Comparison of ENCODE assay signal across 26 cellular contexts in the genomic region with DNA sequence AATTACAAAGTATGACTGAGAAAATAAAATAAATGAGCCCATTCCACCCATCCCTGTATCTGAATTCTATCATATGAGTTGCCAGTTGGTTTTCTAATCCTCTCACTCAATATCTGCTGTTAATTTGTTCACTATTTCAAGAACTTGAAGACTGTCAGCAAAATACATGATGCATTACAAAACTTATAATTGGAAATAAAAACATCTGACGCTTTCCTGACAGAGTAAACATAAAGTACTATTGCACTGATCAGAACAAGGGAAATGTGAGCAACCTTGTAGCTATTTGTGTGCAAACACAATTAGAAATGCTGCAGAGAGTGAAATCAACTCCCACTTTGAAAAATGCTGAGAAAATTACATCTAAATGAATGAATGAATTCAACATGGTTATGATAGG.
A peak's percentile ranks its signal among the peaks of the same experiment; 100 is the strongest.
DNase-seq lines count a peak whose midpoint lies in the region; ATAC-seq and TF ChIP-seq lines count a peak whose summit lies in the region.
"Had no signal": no experiment of that assay in that cellular context is flagged by ENCODE, and none has a peak within 500 bp of the region (broad histone marks: within the 10 kb centered on the region; RNA-seq: fewer than 3 reads in every experiment).

No MANE protein-coding gene starts in this region.

- H3K36me3 ChIP-seq in cardiac muscle cell (no peaks in the 10 kb centered on the region), hepatocyte (replicated peaks; ENCODE audit: insufficient read depth, low read depth) (no peaks in the 10 kb centered on the region)
- H3K36me3 ChIP-seq: breast epithelium, esophagus squamous epithelium, upper lobe of right lung had no signal

- intact Hi-C loops in left cardiac atrium (cut with DNase I), result no loop called here
- intact Hi-C loops in activated T-helper 1 cell treated with anti-CD3 and anti-CD28 coated beads, Interleukin-12 subunit alpha, Interleukin-12 subunit beta, Interleukin-2, Interleukin-4 antibody, amounts not matched to agents 30 ng/mL and 10 ng/mL and 1 ng/mL, durations not matched to agents 14 hours and 24 hours and 36 hours (cut with micrococcal nuclease), result no loop called here

- H3K27me3 Mint-ChIP-seq in progenitor cell of endocrine pancreas, result no peaks in the 10 kb centered on the region
- H3K27me3 Mint-ChIP-seq in type B pancreatic cell, result no peaks in the 10 kb centered on the region
- H3K27me3 Mint-ChIP-seq in activated T-helper 1 cell treated with anti-CD3 and anti-CD28 coated beads, Interleukin-12 subunit alpha, Interleukin-12 subunit beta, Interleukin-2, Interleukin-4 antibody, amounts not matched to agents 30 ng/mL and 10 ng/mL and 1 ng/mL, durations not matched to agents 14 hours and 24 hours and 36 hours (ENCODE audit: insufficient read depth), result no peaks in the 10 kb centered on the region
- H3K27me3 Mint-ChIP-seq: activated CD4-positive, alpha-beta T cell treated with anti-CD3 and anti-CD28 coated beads for 36 hours; effector memory CD8-positive, alpha-beta T cell had no signal

- no peaks in the 10 kb centered on the region for H3K36me3 Mint-ChIP-seq in progenitor cell of endocrine pancreas (ENCODE audit: insufficient read depth)
- peaks cover 15% of the 10 kb centered on the region for H3K36me3 Mint-ChIP-seq in type B pancreatic cell
- H3K36me3 Mint-ChIP-seq in activated T-helper 1 cell treated with anti-CD3 and anti-CD28 coated beads, Interleukin-12 subunit alpha, Interleukin-12 subunit beta, Interleukin-2, Interleukin-4 antibody, amounts not matched to agents 30 ng/mL and 10 ng/mL and 1 ng/mL, durations not matched to agents 14 hours and 24 hours and 36 hours (ENCODE audit: low read depth), result no peaks in the 10 kb centered on the region
- H3K36me3 Mint-ChIP-seq: IgD-negative memory B cell; memory B cell; stimulated activated effector memory CD8-positive, alpha-beta T cell treated with anti-CD3 and anti-CD28 coated beads, Interleukin-12 subunit alpha, Interleukin-12 subunit beta, amount 100 ng/mL, for 72 hours had no signal

- H3K27ac ChIP-seq in cardiac muscle cell, result peak overlapping the region; percentile 45
- peak overlapping the region; percentile 33 for H3K27ac ChIP-seq in hepatocyte
- H3K27ac ChIP-seq: 22Rv1, C4-2B, upper lobe of right lung had no signal

- ATAC-seq in left cardiac atrium, result no peak
- ATAC-seq in HG02970 (IDR thresholded peaks at IDR 0.05; ENCODE audit: low FRiP score, unreplicated experiment), result no peak
- ATAC-seq: activated CD4-positive, alpha-beta T cell treated with anti-CD3 and anti-CD28 coated beads for 36 hours; effector memory CD8-positive, alpha-beta T cell; HCT116; stimulated activated effector memory CD8-positive, alpha-beta T cell treated with anti-CD3 and anti-CD28 coated beads, Interleukin-12 subunit alpha, Interleukin-12 subunit beta, amount 100 ng/mL, for 72 hours had no signal

- H3K27me3 ChIP-seq in cardiac muscle cell (no peaks in the 10 kb centered on the region), hepatocyte (no peaks in the 10 kb centered on the region)
- H3K27me3 ChIP-seq: breast epithelium, esophagus squamous epithelium, upper lobe of right lung had no signal

- H3K9me3 ChIP-seq in cardiac muscle cell (ENCODE audit: low read depth) (no peaks in the 10 kb centered on the region), hepatocyte (ENCODE audit: low read depth) (no peaks in the 10 kb centered on the region)
- H3K9me3 ChIP-seq: breast epithelium, Caco-2, esophagus squamous epithelium, upper lobe of right lung had no signal

- H3K27ac Mint-ChIP-seq in progenitor cell of endocrine pancreas (peak overlapping the region; percentile 83), type B pancreatic cell (peak overlapping the region; percentile 76)
- no peak overlapping the region for H3K27ac Mint-ChIP-seq in activated T-helper 1 cell treated with anti-CD3 and anti-CD28 coated beads, Interleukin-12 subunit alpha, Interleukin-12 subunit beta, Interleukin-2, Interleukin-4 antibody, amounts not matched to agents 30 ng/mL and 10 ng/mL and 1 ng/mL, durations not matched to agents 14 hours and 24 hours and 36 hours
- H3K27ac Mint-ChIP-seq: activated CD4-positive, alpha-beta T cell treated with anti-CD3 and anti-CD28 coated beads for 36 hours; activated T-helper 2 cell treated with anti-CD3 and anti-CD28 coated beads, Interferon-gamma antibody, Interleukin-2, Interleukin-4, amounts not matched to agents 10 μg/mL and 5 μg/mL and 100 μg/mL, durations not matched to agents 14 hours and 24 hours and 36 hours; effector memory CD8-positive, alpha-beta T cell; IgD-negative memory B cell; memory B cell; stimulated activated effector memory CD8-positive, alpha-beta T cell treated with anti-CD3 and anti-CD28 coated beads, Interleukin-12 subunit alpha, Interleukin-12 subunit beta, amount 100 ng/mL, for 72 hours had no signal

- peak overlapping the region; percentile 58 for H2AFZ ChIP-seq in hepatocyte

- no peaks in the 10 kb centered on the region for H3K9me2 ChIP-seq in hepatocyte (replicated peaks; ENCODE audit: insufficient read depth)

- peaks cover 23% of the 10 kb centered on the region for H3K4me1 ChIP-seq in cardiac muscle cell (ENCODE audit: low read depth)
- H3K4me1 ChIP-seq in hepatocyte (ENCODE audit: insufficient read depth), result peaks cover 23% of the 10 kb centered on the region
- H3K4me1 ChIP-seq: breast epithelium, Caco-2 had no signal

- H3K4me1 Mint-ChIP-seq in progenitor cell of endocrine pancreas (ENCODE audit: low read depth), result peaks cover 25% of the 10 kb centered on the region
- H3K4me1 Mint-ChIP-seq in type B pancreatic cell (ENCODE audit: unreplicated experiment), result peaks cover 47% of the 10 kb centered on the region
- H3K4me1 Mint-ChIP-seq in activated T-helper 1 cell treated with anti-CD3 and anti-CD28 coated beads, Interleukin-12 subunit alpha, Interleukin-12 subunit beta, Interleukin-2, Interleukin-4 antibody, amounts not matched to agents 30 ng/mL and 10 ng/mL and 1 ng/mL, durations not matched to agents 14 hours and 24 hours and 36 hours (ENCODE audit: low read depth), result no peaks in the 10 kb centered on the region
- H3K4me1 Mint-ChIP-seq: activated CD4-positive, alpha-beta T cell treated with anti-CD3 and anti-CD28 coated beads for 36 hours; IgD-negative memory B cell; memory B cell; stimulated activated effector memory CD8-positive, alpha-beta T cell treated with anti-CD3 and anti-CD28 coated beads, Interleukin-12 subunit alpha, Interleukin-12 subunit beta, amount 100 ng/mL, for 72 hours had no signal

- 41% methylated on average over 1 of the region's 1 CpG for WGBS in hepatocyte (ENCODE audit: low lambda C conversion rate, missing lambda C conversion rate)

- H3K4me3 ChIP-seq in cardiac muscle cell (no peak overlapping the region), hepatocyte (no peak overlapping the region)
- H3K4me3 ChIP-seq: breast epithelium had no signal

- no peak overlapping the region for H3K4me3 Mint-ChIP-seq in progenitor cell of endocrine pancreas (ENCODE audit: low read depth)
- peak overlapping the region; percentile 79 for H3K4me3 Mint-ChIP-seq in type B pancreatic cell
- no peak overlapping the region for H3K4me3 Mint-ChIP-seq in activated T-helper 1 cell treated with anti-CD3 and anti-CD28 coated beads, Interleukin-12 subunit alpha, Interleukin-12 subunit beta, Interleukin-2, Interleukin-4 antibody, amounts not matched to agents 30 ng/mL and 10 ng/mL and 1 ng/mL, durations not matched to agents 14 hours and 24 hours and 36 hours
- H3K4me3 Mint-ChIP-seq: activated CD4-positive, alpha-beta T cell treated with anti-CD3 and anti-CD28 coated beads for 36 hours; effector memory CD8-positive, alpha-beta T cell; IgD-negative memory B cell; memory B cell; stimulated activated effector memory CD8-positive, alpha-beta T cell treated with anti-CD3 and anti-CD28 coated beads, Interleukin-12 subunit alpha, Interleukin-12 subunit beta, amount 100 ng/mL, for 72 hours had no signal

- H3K4me2 ChIP-seq in hepatocyte, result peak overlapping the region; percentile 68

- DNase-seq in cardiac muscle cell (ENCODE audit: low read depth in 1 of 2, low spot score in 1 of 2), result no peak
- DNase-seq in left cardiac atrium, result no peak
- DNase-seq in hepatocyte (ENCODE audit: low spot score), result no peak
- DNase-seq in progenitor cell of endocrine pancreas (ENCODE audit: low spot score, unreplicated experiment), result no peak
- no peak for DNase-seq in type B pancreatic cell (ENCODE audit: extremely low spot score, unreplicated experiment)
- no peak for DNase-seq in activated T-helper 1 cell treated with anti-CD3 and anti-CD28 coated beads, Interleukin-12 subunit alpha, Interleukin-12 subunit beta, Interleukin-2, Interleukin-4 antibody, amounts not matched to agents 30 ng/mL and 10 ng/mL and 1 ng/mL, durations not matched to agents 14 hours and 24 hours and 36 hours (ENCODE audit: low spot score)
- no peak for DNase-seq in NCI-H748 treated with DMSO at 0.1 percent for 48 hours (lab: John Stamatoyannopoulos, UW)
- DNase-seq: activated CD4-positive, alpha-beta T cell treated with anti-CD3 and anti-CD28 coated beads for 36 hours; activated naive CD4-positive, alpha-beta T cell treated with anti-CD3 and anti-CD28 coated beads, Interleukin-2, amount 50 U/mL, for 16 hours; amniotic stem cell; Caco-2; effector memory CD8-positive, alpha-beta T cell; esophagus squamous epithelium; hippocampal formation; NCI-H82; posterior cingulate gyrus; upper lobe of right lung had no signal

- TF ChIP-seq CTCF in cardiac muscle cell (IDR thresholded peaks at IDR 0.05; ENCODE audit: low read depth, low read length) (no peak), hepatocyte (IDR thresholded peaks at IDR 0.05; ENCODE audit: poor library complexity) (no peak), progenitor cell of endocrine pancreas (IDR thresholded peaks at IDR 0.05; ENCODE audit: unreplicated experiment) (no peak), type B pancreatic cell (conservative IDR thresholded peaks at IDR 0.05) (no peak)

- no peaks in the 10 kb centered on the region for H4K20me1 ChIP-seq in hepatocyte (ENCODE audit: insufficient read depth, poor library complexity, severe bottlenecking)

- H3K79me2 ChIP-seq in hepatocyte, result no peaks in the 10 kb centered on the region

- H3K9me3 Mint-ChIP-seq in progenitor cell of endocrine pancreas (ENCODE audit: low read depth) (no peaks in the 10 kb centered on the region), type B pancreatic cell (no peaks in the 10 kb centered on the region)
- H3K9me3 Mint-ChIP-seq in activated T-helper 1 cell treated with anti-CD3 and anti-CD28 coated beads, Interleukin-12 subunit alpha, Interleukin-12 subunit beta, Interleukin-2, Interleukin-4 antibody, amounts not matched to agents 30 ng/mL and 10 ng/mL and 1 ng/mL, durations not matched to agents 14 hours and 24 hours and 36 hours, result no peaks in the 10 kb centered on the region
- H3K9me3 Mint-ChIP-seq: activated T-helper 2 cell treated with anti-CD3 and anti-CD28 coated beads, Interferon-gamma antibody, Interleukin-2, Interleukin-4, amounts not matched to agents 10 μg/mL and 5 μg/mL and 100 μg/mL, durations not matched to agents 14 hours and 24 hours and 36 hours; effector memory CD8-positive, alpha-beta T cell; IgD-negative memory B cell; memory B cell; stimulated activated effector memory CD8-positive, alpha-beta T cell treated with anti-CD3 and anti-CD28 coated beads, Interleukin-12 subunit alpha, Interleukin-12 subunit beta, amount 100 ng/mL, for 72 hours had no signal
